In genomic region chr10:13346280-13346819, GRCh38 we compare ENCODE assay signal across 1 cellular context.
TF ChIP-seq lines count a peak whose summit lies in the region.

No MANE protein-coding gene starts in this region.

TF ChIP-seq in SK-N-SH treated with all-trans-retinoic acid at 6 μM for 48 hours, 23 proteins besides CTCF, POLR2A, EP300 and RAD21 (continued from another document):
- TF ChIP-seq CREB5 (CRISPR knock-in tag; IDR thresholded peaks at IDR 0.05; ENCODE audit: low read depth) (no peak), SNAI2 (CRISPR knock-in tag; IDR thresholded peaks at IDR 0.05) (no peak)
